8 cellular contexts compared by ENCODE assay signal in the genomic region with DNA sequence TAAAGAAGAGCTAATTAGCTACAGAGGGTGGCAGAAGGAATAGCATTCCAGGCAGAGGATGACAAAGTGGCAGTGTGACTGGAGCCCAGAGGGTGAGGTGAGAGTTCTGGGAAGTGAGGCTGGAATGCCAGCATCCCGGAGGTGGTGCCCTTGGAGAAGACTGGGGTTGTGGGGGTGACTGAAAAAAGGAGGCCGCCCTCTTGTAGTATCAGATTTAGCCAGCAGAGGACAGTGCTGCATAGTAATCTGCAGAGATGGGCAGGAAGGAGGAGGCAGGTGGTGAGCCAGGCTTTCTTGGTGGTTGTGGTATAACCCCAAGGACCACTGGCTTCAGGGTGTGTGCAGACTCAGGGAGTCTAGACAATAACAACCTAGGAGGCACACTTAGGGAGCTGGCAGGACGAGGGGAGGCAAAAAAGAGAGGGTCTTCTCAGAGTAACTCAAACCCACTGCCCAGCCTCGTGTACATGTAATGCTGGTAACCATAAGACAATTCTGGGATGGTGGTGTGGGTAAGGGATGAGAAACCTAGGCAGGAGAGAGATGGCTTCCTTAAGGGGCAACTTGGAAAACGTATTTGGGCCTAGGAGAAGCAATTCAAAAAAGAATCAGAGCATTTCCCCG. TPM values are rescaled to one million over a fixed set of nuclear protein-coding genes. Genes with fewer than 3 reads are reported as not detected.
DNase-seq lines count a peak whose midpoint lies in the region; ATAC-seq and TF ChIP-seq lines count a peak whose summit lies in the region.

No MANE protein-coding gene starts in this region.

- TF ChIP-seq EP300 in SK-N-SH (IDR thresholded peaks at IDR 0.05; ENCODE audit: borderline replicate concordance in 1 of 2, low read depth in 1 of 2, low read length in 1 of 2), result no peak

- H3K36me3 ChIP-seq in MM.1S (replicated peaks; ENCODE audit: insufficient read depth, low read length), result no peaks in the 10 kb centered on the region
- no peaks in the 10 kb centered on the region for H3K36me3 ChIP-seq in SK-N-SH (replicated peaks in 1 of 2; ENCODE audit: control insufficient read depth in 1 of 2, insufficient read depth in 2 of 2, low read length in 1 of 2)

- CTCF ChIA-PET in SK-N-SH (lab: Yijun Ruan, JAX), result interaction anchor here (0.6 to 3.7 kb wide), 12 partner anchors 9 to 167 kb away, joined by 3 to 20 read pairs (median 4); no protein-coding TSS in a partner anchor
- CTCF ChIA-PET in activated naive CD4-positive, alpha-beta T cell treated with anti-CD3 and anti-CD28 coated beads for 36 hours (lab: Charles Lee), result interaction anchor here (0.7 to 3.1 kb wide), 7 partner anchors 90 to 173 kb away, joined by 3 to 15 read pairs (median 3); no protein-coding TSS in a partner anchor

- H3K9me3 Mint-ChIP-seq in activated naive CD4-positive, alpha-beta T cell treated with anti-CD3 and anti-CD28 coated beads for 36 hours, result no peaks in the 10 kb centered on the region

- H3K4me2 ChIP-seq in MM.1S (ENCODE audit: low read depth, low read length), result no peak overlapping the region
- H3K4me2 ChIP-seq in SK-N-SH, result no peak overlapping the region

- no peaks in the 10 kb centered on the region for H4K20me1 ChIP-seq in MM.1S (ENCODE audit: insufficient read depth, low read length)
- no peaks in the 10 kb centered on the region for H4K20me1 ChIP-seq in SK-N-SH (ENCODE audit: insufficient read depth)

- TF ChIP-seq CTCF in MM.1S (IDR thresholded peaks at IDR 0.05; ENCODE audit: low read length), result peak; percentile 84
- TF ChIP-seq CTCF in SK-N-SH (IDR thresholded peaks at IDR 0.05), result peak; percentile 82

- H3F3A ChIP-seq in MM.1S (ENCODE audit: insufficient read depth, low read length) (no peaks in the 10 kb centered on the region), SK-N-SH (replicated peaks; ENCODE audit: insufficient read depth) (no peaks in the 10 kb centered on the region)

- H3K79me2 ChIP-seq in MM.1S (ENCODE audit: low read length) (no peaks in the 10 kb centered on the region), SK-N-SH (ENCODE audit: insufficient read depth) (no peaks in the 10 kb centered on the region)

- WGBS in SK-N-SH (ENCODE audit: low lambda C conversion rate), result 35% methylated on average over 6 of the region's 6 CpGs

- intact Hi-C loops in activated naive CD4-positive, alpha-beta T cell treated with anti-CD3 and anti-CD28 coated beads for 36 hours (cut with micrococcal nuclease), result loop anchor here (1.0 to 5.0 kb wide), 7 partner anchors 43 to 350 kb away; a partner anchor contains a TSS

- ATAC-seq in GM19397 (IDR thresholded peaks at IDR 0.05; ENCODE audit: unreplicated experiment) (peak; percentile 60), HG03520 (IDR thresholded peaks at IDR 0.05; ENCODE audit: unreplicated experiment) (no peak)

- H3K27ac ChIP-seq in MM.1S (ENCODE audit: low read length) (no peak overlapping the region), SK-N-SH (ENCODE audit: low read depth in 2 of 2, low read length in 1 of 2) (no peak overlapping the region)

- H3K27ac Mint-ChIP-seq in activated naive CD4-positive, alpha-beta T cell treated with anti-CD3 and anti-CD28 coated beads for 36 hours, result no peak overlapping the region

- H3K9me3 ChIP-seq in MM.1S (replicated peaks; ENCODE audit: insufficient read depth, low read length), result no peaks in the 10 kb centered on the region
- no peaks in the 10 kb centered on the region for H3K9me3 ChIP-seq in SK-N-SH

- no peaks in the 10 kb centered on the region for H3K36me3 Mint-ChIP-seq in activated naive CD4-positive, alpha-beta T cell treated with anti-CD3 and anti-CD28 coated beads for 36 hours (ENCODE audit: low read depth)

- H3K9me2 ChIP-seq in MM.1S (replicated peaks; ENCODE audit: insufficient read depth, low read length) (no peaks in the 10 kb centered on the region), SK-N-SH (no peaks in the 10 kb centered on the region)

- H3K4me1 ChIP-seq in MM.1S (ENCODE audit: low read length) (no peaks in the 10 kb centered on the region), SK-N-SH (ENCODE audit: control insufficient read depth in 1 of 2, insufficient read depth in 2 of 2, low read depth in 1 of 2, low read length in 1 of 2) (no peaks in the 10 kb centered on the region)

- POLR2A ChIA-PET in SK-N-SH (lab: Yijun Ruan, JAX), result no interaction called here

- no peak overlapping the region for H3K4me3 Mint-ChIP-seq in activated naive CD4-positive, alpha-beta T cell treated with anti-CD3 and anti-CD28 coated beads for 36 hours

- DNase-seq in AML-193 (lab: John Stamatoyannopoulos, UW) (peak; percentile 32 to 51), MM.1S (peak; percentile 56), SK-N-SH (peak; percentile 78), hepatic stellate cell (ENCODE audit: low spot score) (peak; percentile 65)
- DNase-seq in activated naive CD4-positive, alpha-beta T cell treated with anti-CD3 and anti-CD28 coated beads for 36 hours, result peak; percentile 84
- DNase-seq in stimulated activated CD4-positive, alpha-beta T cell treated with anti-CD3 and anti-CD28 coated beads, Interleukin-1b, Interleukin-23, amount 100 ng/mL, for 24 hours (ENCODE audit: low read depth in 4 of 4, low spot score in 1 of 4), result peak; percentile 35 to 65 (median 52)

- H2AFZ ChIP-seq in MM.1S (ENCODE audit: low read length), result 0 out of 2 replicates have a peak overlapping the region, but pooled peaks have one; percentile 24
- H2AFZ ChIP-seq in SK-N-SH (ENCODE audit: low read depth), result no peak overlapping the region

- H3K4me3 ChIP-seq in MM.1S (ENCODE audit: low read length) (no peak overlapping the region), SK-N-SH (ENCODE audit: low read depth in 2 of 2, low read length in 1 of 2) (peak overlapping the region in 1 of 2 experiments; percentile 41; a peak in 1 of 4 replicates)

- H3K9ac ChIP-seq in MM.1S (ENCODE audit: low read length) (no peak overlapping the region), SK-N-SH (no peak overlapping the region)

- no peaks in the 10 kb centered on the region for H3K27me3 ChIP-seq in MM.1S (replicated peaks; ENCODE audit: insufficient read depth, low read length)
- H3K27me3 ChIP-seq in SK-N-SH (ENCODE audit: insufficient read depth), result no peaks in the 10 kb centered on the region; the same call in 1 of the 2 replicates

- no peaks in the 10 kb centered on the region for H3K27me3 Mint-ChIP-seq in activated naive CD4-positive, alpha-beta T cell treated with anti-CD3 and anti-CD28 coated beads for 36 hours (ENCODE audit: low read depth)

- H3K4me1 Mint-ChIP-seq in activated naive CD4-positive, alpha-beta T cell treated with anti-CD3 and anti-CD28 coated beads for 36 hours (ENCODE audit: low read depth), result no peaks in the 10 kb centered on the region

- peak; percentile 89 for TF ChIP-seq RAD21 in SK-N-SH (IDR thresholded peaks at IDR 0.05; ENCODE audit: low read length)

TF ChIP-seq in SK-N-SH, 30 proteins besides CTCF, POLR2A, EP300 and RAD21:
- peak; percentile 94 for TF ChIP-seq SMC3 (IDR thresholded peaks at IDR 0.05; ENCODE audit: low read depth, low read length)
- TF ChIP-seq, protein P1, sequence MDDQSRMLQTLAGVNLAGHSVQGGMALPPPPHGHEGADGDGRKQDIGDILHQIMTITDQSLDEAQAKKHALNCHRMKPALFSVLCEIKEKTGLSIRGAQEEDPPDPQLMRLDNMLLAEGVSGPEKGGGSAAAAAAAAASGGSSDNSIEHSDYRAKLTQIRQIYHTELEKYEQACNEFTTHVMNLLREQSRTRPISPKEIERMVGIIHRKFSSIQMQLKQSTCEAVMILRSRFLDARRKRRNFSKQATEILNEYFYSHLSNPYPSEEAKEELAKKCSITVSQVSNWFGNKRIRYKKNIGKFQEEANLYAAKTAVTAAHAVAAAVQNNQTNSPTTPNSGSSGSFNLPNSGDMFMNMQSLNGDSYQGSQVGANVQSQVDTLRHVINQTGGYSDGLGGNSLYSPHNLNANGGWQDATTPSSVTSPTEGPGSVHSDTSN (IDR thresholded peaks at IDR 0.05), result no peak

RNA-seq across cellular contexts. Expression of a gene that starts 30.5 kb away (rescaled TPM):
- 0.51 and 0.52 TPM in 2 replicates for polyA plus RNA-seq in SK-N-SH (2012; rRNA removed)
- polyA plus RNA-seq in SK-N-SH (2012; cell fraction: cytosol; rRNA removed), result 0.06 and 0.07 TPM in 2 replicates
- polyA plus RNA-seq in SK-N-SH (2012; cell fraction: nucleus; rRNA removed), result 7.3 and 8.1 TPM in 2 replicates
- total RNA-seq in activated naive CD4-positive, alpha-beta T cell treated with anti-CD3 and anti-CD28 coated beads for 36 hours, result under 1 TPM; 0.07 to 0.10 TPM

RNA-seq across cellular contexts. Expression of a gene that starts 43.6 kb away (rescaled TPM):
- 17.9 and 21.5 TPM in 2 replicates for polyA plus RNA-seq in SK-N-SH (2012; rRNA removed)
- 18.5 and 19.5 TPM in 2 replicates for polyA plus RNA-seq in SK-N-SH (2012; cell fraction: cytosol; rRNA removed)
- 24.7 and 25.7 TPM in 2 replicates for polyA plus RNA-seq in SK-N-SH (2012; cell fraction: nucleus; rRNA removed)
- total RNA-seq in activated naive CD4-positive, alpha-beta T cell treated with anti-CD3 and anti-CD28 coated beads for 36 hours, result 10 to 100 TPM; 26.3 to 30.2 TPM

RNA-seq across cellular contexts. Expression of a gene that starts 48.8 kb away (rescaled TPM):
- polyA plus RNA-seq in SK-N-SH (2012; rRNA removed), result not detected in 2 replicates
- not detected in 2 replicates for polyA plus RNA-seq in SK-N-SH (2012; cell fraction: cytosol; rRNA removed)
- polyA plus RNA-seq in SK-N-SH (2012; cell fraction: nucleus; rRNA removed), result not detected in 2 replicates
- not detected for total RNA-seq in activated naive CD4-positive, alpha-beta T cell treated with anti-CD3 and anti-CD28 coated beads for 36 hours
